21 cellular contexts compared by ENCODE assay signal in genomic region chr6:126170433-126170832, GRCh38.
A peak's percentile ranks its signal among the peaks of the same experiment; 100 is the strongest.
DNase-seq lines count a peak whose midpoint lies in the region; ATAC-seq and TF ChIP-seq lines count a peak whose summit lies in the region.
"Had no signal": no experiment of that assay in that cellular context is flagged by ENCODE, and none has a peak within 500 bp of the region (broad histone marks: within the 10 kb centered on the region; RNA-seq: fewer than 3 reads in every experiment).

No MANE protein-coding gene starts in this region.

- no peak overlapping the region for H3K9ac ChIP-seq in colonic mucosa (ENCODE audit: low read depth in 2 of 2, low read length in 2 of 2)

- no peak overlapping the region for H3K27ac Mint-ChIP-seq in CD8-positive, alpha-beta T cell
- H3K27ac Mint-ChIP-seq in nephron: peak overlapping the region in 2 of 3 experiments; percentile 78 to 95
- H3K27ac Mint-ChIP-seq: B cell had no signal

- intact Hi-C loops in CD8-positive, alpha-beta T cell (cut with DNase I, micrococcal nuclease): loop anchor here (1.0 to 10.0 kb wide), 2 partner anchors 174 to 176 kb away; no protein-coding TSS in a partner anchor
- intact Hi-C loops in colonic mucosa (cut with DNase I): loop anchor here (10.0 kb wide), 1 partner anchor 136 kb away; no protein-coding TSS in a partner anchor

- H3K36me3 Mint-ChIP-seq in CD8-positive, alpha-beta T cell: peaks cover 2% of the 10 kb centered on the region
- H3K36me3 Mint-ChIP-seq in nephron (ENCODE audit: low read depth): peaks cover 9% of the 10 kb centered on the region

- no peaks in the 10 kb centered on the region for H3K27me3 Mint-ChIP-seq in CD8-positive, alpha-beta T cell (ENCODE audit: low read depth)
- no peaks in the 10 kb centered on the region for H3K27me3 Mint-ChIP-seq in nephron (ENCODE audit: low read depth)
- H3K27me3 Mint-ChIP-seq: B cell had no signal

- H3K27ac ChIP-seq in CD8-positive, alpha-beta T cell (ENCODE audit: low read depth, low read length): no peak overlapping the region
- H3K27ac ChIP-seq in colonic mucosa: no peak overlapping the region
- H3K27ac ChIP-seq: 22Rv1, C4-2B, RWPE1 had no signal

- H3K4me1 ChIP-seq in CD8-positive, alpha-beta T cell (ENCODE audit: insufficient read depth, low read length): no peaks in the 10 kb centered on the region
- H3K4me1 ChIP-seq in colonic mucosa: no peaks in the 10 kb centered on the region

- H3K9me3 Mint-ChIP-seq in CD8-positive, alpha-beta T cell: no peaks in the 10 kb centered on the region
- peaks cover 14% of the 10 kb centered on the region for H3K9me3 Mint-ChIP-seq in nephron

- H3K36me3 ChIP-seq in CD8-positive, alpha-beta T cell (ENCODE audit: insufficient read depth, low read length): no peaks in the 10 kb centered on the region
- no peaks in the 10 kb centered on the region for H3K36me3 ChIP-seq in colonic mucosa

- POLR2A ChIA-PET in CD8-positive, alpha-beta T cell (lab: Charles Lee): no interaction called here

- no peaks in the 10 kb centered on the region for H3K27me3 ChIP-seq in CD8-positive, alpha-beta T cell (ENCODE audit: insufficient read depth, low read length)
- H3K27me3 ChIP-seq in colonic mucosa: no peaks in the 10 kb centered on the region

- H3K4me1 Mint-ChIP-seq in CD8-positive, alpha-beta T cell (ENCODE audit: low read depth): peaks cover 5% of the 10 kb centered on the region
- H3K4me1 Mint-ChIP-seq in nephron: peaks cover 46% of the 10 kb centered on the region

- CTCF ChIA-PET in CD8-positive, alpha-beta T cell (lab: Charles Lee): no interaction called here

- no peak for DNase-seq in CD8-positive, alpha-beta T cell
- DNase-seq in OCI-M1 (lab: John Stamatoyannopoulos, UW): peak; percentile 69
- peak; percentile 28 for DNase-seq in colonic mucosa
- DNase-seq in cerebellar cortex (ENCODE audit: low spot score): no peak
- DNase-seq in activated gamma-delta T cell treated with Interleukin-2 at 50 U/mL for 16 hours: no peak
- DNase-seq: DMS79 treated with DMSO at 0.1 percent for 48 hours, H9, NCI-H1092, NCI-H1417 treated with DMSO at 0.1 percent for 48 hours, NCI-H187, NCI-H2081 treated with DMSO at 0.1 percent for 48 hours, NCI-H2171, NCI-H774, SHP77 treated with DMSO at 0.1 percent for 48 hours had no signal

- no peak overlapping the region for H3K4me3 ChIP-seq in CD8-positive, alpha-beta T cell (ENCODE audit: low read depth, low read length)
- H3K4me3 ChIP-seq in colonic mucosa: no peak overlapping the region

- TF ChIP-seq CTCF in CD8-positive, alpha-beta T cell (IDR thresholded peaks at IDR 0.05): peak; percentile 17
- TF ChIP-seq CTCF in colonic mucosa (IDR thresholded peaks at IDR 0.05): no peak
- no peak for TF ChIP-seq CTCF in nephron (IDR thresholded peaks at IDR 0.05; ENCODE audit: unreplicated experiment in 3 of 3)

- no peak overlapping the region for H3K4me3 Mint-ChIP-seq in CD8-positive, alpha-beta T cell
- no peak overlapping the region for H3K4me3 Mint-ChIP-seq in nephron
- H3K4me3 Mint-ChIP-seq: B cell, H9 had no signal

- no peaks in the 10 kb centered on the region for H3K9me3 ChIP-seq in CD8-positive, alpha-beta T cell (ENCODE audit: low read length)
- H3K9me3 ChIP-seq in colonic mucosa: no peaks in the 10 kb centered on the region

- ATAC-seq in CD8-positive, alpha-beta T cell: no peak
- ATAC-seq in HG02973 (IDR thresholded peaks at IDR 0.05; ENCODE audit: unreplicated experiment) (no peak), HG02571 (IDR thresholded peaks at IDR 0.05; ENCODE audit: unreplicated experiment) (no peak)

Comparison
In these comparisons a context has a peak if more than half of its experiments do, and no peak if none do; other contexts are left out.
1. DNase-seq: peak in OCI-M1 (single experiment) and colonic mucosa (single experiment); none in CD8-positive, alpha-beta T cell (0 of 7), cerebellar cortex (single experiment) and activated gamma-delta T cell treated with Interleukin-2 at 50 U/mL for 16 hours (single experiment).